2 cellular contexts compared by ENCODE assay signal in genomic region chr13:100518394-100519062, GRCh38.
TF ChIP-seq lines count a peak whose summit lies in the region.

No MANE protein-coding gene starts in this region.

TF ChIP-seq in WTC11, 78 proteins besides CTCF, POLR2A, EP300 and RAD21 (continued from another document and continues in another):
- TF ChIP-seq ZBTB43 (CRISPR knock-in tag; IDR thresholded peaks at IDR 0.05) (no peak), ZNF512 (CRISPR knock-in tag; IDR thresholded peaks at IDR 0.05; ENCODE audit: borderline replicate concordance) (no peak), PREB (CRISPR knock-in tag; IDR thresholded peaks at IDR 0.05; ENCODE audit: borderline replicate concordance) (no peak), NR2C2 (CRISPR knock-in tag; IDR thresholded peaks at IDR 0.05) (no peak), FOXP4 (CRISPR knock-in tag; IDR thresholded peaks at IDR 0.05) (no peak), KAT7 (CRISPR knock-in tag; IDR thresholded peaks at IDR 0.05; ENCODE audit: borderline replicate concordance) (no peak), AFF4 (CRISPR knock-in tag; IDR thresholded peaks at IDR 0.05; ENCODE audit: borderline replicate concordance) (no peak), ZNF396 (CRISPR knock-in tag; IDR thresholded peaks at IDR 0.05; ENCODE audit: borderline replicate concordance) (no peak), E2F4 (CRISPR knock-in tag; IDR thresholded peaks at IDR 0.05; ENCODE audit: borderline replicate concordance, low read depth) (no peak), NR3C1 (CRISPR knock-in tag; conservative IDR thresholded peaks at IDR 0.05; ENCODE audit: low read depth) (no peak), JAZF1 (CRISPR knock-in tag; IDR thresholded peaks at IDR 0.05) (no peak)

TF ChIP-seq in liver, 16 proteins besides CTCF, POLR2A, EP300 and RAD21 (continued from another document):
- TF ChIP-seq REST (IDR thresholded peaks at IDR 0.05) (no peak), FOXA1 (IDR thresholded peaks at IDR 0.05) (no peak), TAF1 (conservative IDR thresholded peaks at IDR 0.05) (no peak), HNF4A (conservative IDR thresholded peaks at IDR 0.05) (peak in 1 of 2 donors; percentile 29), ATF3 (IDR thresholded peaks at IDR 0.05) (no peak)
